ENCODE assay signal across 18 cellular contexts in genomic region chr5:52895070-52895469, GRCh38.
DNase-seq lines count a peak whose midpoint lies in the region; ATAC-seq and TF ChIP-seq lines count a peak whose summit lies in the region.
"Had no signal": no experiment of that assay in that cellular context is flagged by ENCODE, and none has a peak within 500 bp of the region (broad histone marks: within the 10 kb centered on the region; RNA-seq: fewer than 3 reads in every experiment).

No MANE protein-coding gene starts in this region.

- no peak overlapping the region for H4K91ac ChIP-seq in IMR-90 (ENCODE audit: insufficient read depth, low read depth, low read length)

- no peak overlapping the region for H2AK9ac ChIP-seq in IMR-90 (replicated peaks; ENCODE audit: low read depth, low read length, poor library complexity)

- H3K14ac ChIP-seq in IMR-90 (replicated peaks; ENCODE audit: low read depth, low read length): no peak overlapping the region; the same call in 1 of the 2 replicates

- POLR2A ChIA-PET in IMR-90 (lab: Charles Lee; ENCODE audit: unreplicated experiment): no interaction called here
- POLR2A ChIA-PET in naive thymus-derived CD8-positive, alpha-beta T cell (lab: Charles Lee): no interaction called here

- H4K8ac ChIP-seq in IMR-90 (ENCODE audit: low read depth in 2 of 2, low read length in 2 of 2): no peak overlapping the region

- H3K27me3 ChIP-seq in IMR-90 (ENCODE audit: control insufficient read depth, insufficient read depth, low read length) (no peaks in the 10 kb centered on the region), smooth muscle cell (ENCODE audit: low read depth) (no peaks in the 10 kb centered on the region)
- H3K27me3 ChIP-seq: cardiac muscle cell, Peyer's patch had no signal

- H3F3A ChIP-seq in smooth muscle cell (ENCODE audit: low read depth): peaks cover 13% of the 10 kb centered on the region

- H3K23ac ChIP-seq in IMR-90 (ENCODE audit: low read depth, low read length): no peak overlapping the region

- H3K27ac Mint-ChIP-seq in naive thymus-derived CD8-positive, alpha-beta T cell: peak overlapping the region in 1 of 10 donors; percentile 11
- H3K27ac Mint-ChIP-seq: activated naive CD4-positive, alpha-beta T cell treated with anti-CD3 and anti-CD28 coated beads, Interleukin-2, amount 10 ng/mL, durations not matched to agents 7 days and 5 days; B cell; endodermal cell; natural killer cell treated with Interleukin-12 subunit alpha and Interleukin-12 subunit beta and Interleukin-15 and Interleukin-18, amount 100 ng/mL, for 72 hours; T-helper 1 cell treated with Interleukin-12 subunit alpha and Interleukin-12 subunit beta and Interleukin-4 antibody, amounts not matched to agents 30 μg/mL and 1 μg/mL, for 36 hours had no signal

- H3K4ac ChIP-seq in IMR-90 (ENCODE audit: low read depth, low read length): no peak overlapping the region

- peaks cover 0 to 2% (median 0%) of the 10 kb centered on the region in 4 donors for H3K4me1 Mint-ChIP-seq in naive thymus-derived CD8-positive, alpha-beta T cell
- H3K4me1 Mint-ChIP-seq: activated naive CD4-positive, alpha-beta T cell treated with anti-CD3 and anti-CD28 coated beads, Interleukin-2, amount 10 ng/mL, durations not matched to agents 7 days and 5 days; B cell had no signal

- no peak overlapping the region for H2AK5ac ChIP-seq in IMR-90 (ENCODE audit: low read depth, low read length)

- peaks cover 2% of the 10 kb centered on the region for H3K79me2 ChIP-seq in smooth muscle cell (ENCODE audit: low read depth)

- H3K18ac ChIP-seq in IMR-90 (ENCODE audit: low read depth, low read length): no peak overlapping the region

- H4K20me1 ChIP-seq in IMR-90 (ENCODE audit: insufficient read depth, low read length) (no peaks in the 10 kb centered on the region), smooth muscle cell (ENCODE audit: low read depth) (no peaks in the 10 kb centered on the region)

- CTCF ChIA-PET in IMR-90 (lab: Yijun Ruan, JAX): no interaction called here

- DNase-seq in IMR-90: no peak
- DNase-seq in left kidney (ENCODE audit: low read depth, low spot score): peak; percentile 80
- no peak for DNase-seq in smooth muscle cell (lab: John Stamatoyannopoulos, UW; ENCODE audit: unreplicated experiment)
- no peak for DNase-seq in hippocampal formation (lab: John Stamatoyannopoulos, UW)
- no peak for DNase-seq in naive thymus-derived CD8-positive, alpha-beta T cell
- DNase-seq in GM03348 (ENCODE audit: low spot score): no peak
- no peak for DNase-seq in OCI-M2 (lab: John Stamatoyannopoulos, UW; ENCODE audit: unreplicated experiment)
- DNase-seq: activated naive CD4-positive, alpha-beta T cell treated with anti-CD3 and anti-CD28 coated beads, Interleukin-2, amount 10 ng/mL, durations not matched to agents 7 days and 5 days; endodermal cell; NCI-H526 treated with DMSO at 0.1 percent for 48 hours; Peyer's patch; stimulated activated CD4-positive, alpha-beta T cell treated with anti-CD3 and anti-CD28 coated beads, Interleukin-4, amount 100 ng/mL, for 24 hours had no signal

- TF ChIP-seq RAD21 in IMR-90 (IDR thresholded peaks at IDR 0.05; ENCODE audit: low read length): no peak

- H3K36me3 ChIP-seq in IMR-90 (ENCODE audit: control insufficient read depth, insufficient read depth, low read length) (peaks cover 18% of the 10 kb centered on the region), smooth muscle cell (ENCODE audit: low read depth) (peaks cover 15% of the 10 kb centered on the region)
- H3K36me3 ChIP-seq: cardiac muscle cell had no signal

- H3K9me3 Mint-ChIP-seq in naive thymus-derived CD8-positive, alpha-beta T cell: no peaks in the 10 kb centered on the region
- H3K9me3 Mint-ChIP-seq: activated naive CD4-positive, alpha-beta T cell treated with anti-CD3 and anti-CD28 coated beads, Interleukin-2, amount 10 ng/mL, durations not matched to agents 7 days and 5 days; endodermal cell; natural killer cell treated with Interleukin-12 subunit alpha and Interleukin-12 subunit beta and Interleukin-15 and Interleukin-18, amount 100 ng/mL, for 72 hours; T-helper 1 cell treated with Interleukin-12 subunit alpha and Interleukin-12 subunit beta and Interleukin-4 antibody, amounts not matched to agents 30 μg/mL and 1 μg/mL, for 36 hours had no signal

- H3K27ac ChIP-seq in IMR-90 (ENCODE audit: insufficient read depth, low read length) (no peak overlapping the region), smooth muscle cell (ENCODE audit: low read depth) (peak overlapping the region; percentile 65)
- H3K27ac ChIP-seq: cardiac muscle cell had no signal

- peak overlapping the region; percentile 27 for H2BK5ac ChIP-seq in IMR-90 (ENCODE audit: low read depth, low read length, poor library complexity, severe bottlenecking)

- ATAC-seq in IMR-90 (ENCODE audit: low read depth) (no peak), SK-N-SH treated with all-trans-retinoic acid at 6 μM for 48 hours (no peak; the same call in 2 of the 3 replicates)
- ATAC-seq in naive thymus-derived CD8-positive, alpha-beta T cell: no peak
- ATAC-seq: activated CD4-positive, CD25-positive, alpha-beta regulatory T cell treated with anti-CD3 and anti-CD28 coated beads, Interleukin-2, amount 50 U/mL, for 24 hours; natural killer cell treated with Interleukin-12 subunit alpha and Interleukin-12 subunit beta and Interleukin-15 and Interleukin-18, amount 100 ng/mL, for 72 hours had no signal

- TF ChIP-seq CTCF in IMR-90 (conservative IDR thresholded peaks at IDR 0.05; ENCODE audit: low read depth, low read length) (no peak), smooth muscle cell (IDR thresholded peaks at IDR 0.05; ENCODE audit: borderline replicate concordance, insufficient read depth, poor library complexity, severe bottlenecking) (no peak)

- peaks cover 0 to 4% (median 0%) of the 10 kb centered on the region in 5 donors for H3K27me3 Mint-ChIP-seq in naive thymus-derived CD8-positive, alpha-beta T cell

- peaks cover 9% of the 10 kb centered on the region for H3K4me1 ChIP-seq in IMR-90 (ENCODE audit: control insufficient read depth, insufficient read depth, low read length)
- H3K4me1 ChIP-seq in smooth muscle cell (ENCODE audit: low read depth): peaks cover 12% of the 10 kb centered on the region

- no TSS peak for BruUV-seq in IMR-90 (replicated peaks; lab: Mats Ljungman, UMichigan)

- H3K9ac ChIP-seq in IMR-90 (ENCODE audit: low read depth, low read length): no peak overlapping the region
- H3K9ac ChIP-seq in smooth muscle cell (ENCODE audit: low read depth): no peak overlapping the region

- H3K4me2 ChIP-seq in IMR-90 (ENCODE audit: low read depth, low read length): no peak overlapping the region
- peak overlapping the region; percentile 28 for H3K4me2 ChIP-seq in smooth muscle cell

- intact Hi-C loops in IMR-90 (cut with micrococcal nuclease): no loop called here

- H4K5ac ChIP-seq in IMR-90 (ENCODE audit: low read depth, low read length): no peak overlapping the region

- dilution Hi-C loops in IMR-90 (cut with HindIII; ENCODE audit: low sequenced_read_pairs, unreplicated experiment): no loop called here

- 0 out of 3 replicates have a peak overlapping the region, but pooled peaks have one; percentile 7 for H2BK15ac ChIP-seq in IMR-90 (ENCODE audit: low read depth, low read length)

- H3K79me1 ChIP-seq in IMR-90 (ENCODE audit: low read depth in 1 of 2, low read length in 2 of 2): peaks cover 12 to 18% of the 10 kb centered on the region in 2 experiments; a peak in 3 of 4 replicates

- no peak overlapping the region for H3K4me3 ChIP-seq in IMR-90 (ENCODE audit: insufficient read depth, low read depth, low read length)
- no peak overlapping the region for H3K4me3 ChIP-seq in smooth muscle cell
- H3K4me3 ChIP-seq: cardiac muscle cell, Peyer's patch had no signal

- no peak overlapping the region for H2AFZ ChIP-seq in IMR-90 (replicated peaks; ENCODE audit: low read length, poor library complexity)
- no peak overlapping the region for H2AFZ ChIP-seq in smooth muscle cell (ENCODE audit: low read depth)

- no peaks in the 10 kb centered on the region for H3K36me3 Mint-ChIP-seq in naive thymus-derived CD8-positive, alpha-beta T cell
- H3K36me3 Mint-ChIP-seq: activated naive CD4-positive, alpha-beta T cell treated with anti-CD3 and anti-CD28 coated beads, Interleukin-2, amount 10 ng/mL, durations not matched to agents 7 days and 5 days had no signal

- no CpG with 5 or more reads among the region's 2 CpGs for WGBS in IMR-90 (ENCODE audit: extremely low coverage in 2 of 2, insufficient read length in 1 of 2), 2 experiments
- WGBS in smooth muscle cell (ENCODE audit: low lambda C conversion rate): 4% methylated on average over 2 of the region's 2 CpGs

- TF ChIP-seq POLR2A in IMR-90 (IDR thresholded peaks at IDR 0.05; ENCODE audit: low read depth, low read length): no peak

- no peak overlapping the region for H3K4me3 Mint-ChIP-seq in naive thymus-derived CD8-positive, alpha-beta T cell
- H3K4me3 Mint-ChIP-seq: activated naive CD4-positive, alpha-beta T cell treated with anti-CD3 and anti-CD28 coated beads, Interleukin-2, amount 10 ng/mL, durations not matched to agents 7 days and 5 days; B cell; endodermal cell; natural killer cell treated with Interleukin-12 subunit alpha and Interleukin-12 subunit beta and Interleukin-15 and Interleukin-18, amount 100 ng/mL, for 72 hours; T-helper 1 cell treated with Interleukin-12 subunit alpha and Interleukin-12 subunit beta and Interleukin-4 antibody, amounts not matched to agents 30 μg/mL and 1 μg/mL, for 36 hours had no signal

- H3K9me3 ChIP-seq in IMR-90 (ENCODE audit: control insufficient read depth, insufficient read depth, low read length) (no peaks in the 10 kb centered on the region), smooth muscle cell (replicated peaks; ENCODE audit: low read depth) (no peaks in the 10 kb centered on the region)
- H3K9me3 ChIP-seq: Peyer's patch had no signal

- in situ Hi-C loops in IMR-90 (cut with MboI; ENCODE audit: low sequenced_read_pairs): no loop called here

- peak overlapping the region; percentile 16; the same call in 1 of the 2 replicates for H2BK20ac ChIP-seq in IMR-90 (ENCODE audit: low read depth, low read length)

- H3K56ac ChIP-seq in IMR-90 (ENCODE audit: extremely low read depth, insufficient read depth, low read length): no peak overlapping the region

- H2BK120ac ChIP-seq in IMR-90 (ENCODE audit: low read depth, low read length): peak overlapping the region; percentile 11; the same call in 1 of the 2 replicates

- peaks cover 8% of the 10 kb centered on the region for H3K9me1 ChIP-seq in IMR-90 (ENCODE audit: insufficient read depth, low read length)

TF ChIP-seq in IMR-90, 13 proteins besides CTCF, POLR2A, EP300 and RAD21 (continues in another document):
- TF ChIP-seq MAFK (IDR thresholded peaks at IDR 0.05; ENCODE audit: low read depth, low read length): no peak
